ENCODE assay signal across 1 cellular context in the genomic region with DNA sequence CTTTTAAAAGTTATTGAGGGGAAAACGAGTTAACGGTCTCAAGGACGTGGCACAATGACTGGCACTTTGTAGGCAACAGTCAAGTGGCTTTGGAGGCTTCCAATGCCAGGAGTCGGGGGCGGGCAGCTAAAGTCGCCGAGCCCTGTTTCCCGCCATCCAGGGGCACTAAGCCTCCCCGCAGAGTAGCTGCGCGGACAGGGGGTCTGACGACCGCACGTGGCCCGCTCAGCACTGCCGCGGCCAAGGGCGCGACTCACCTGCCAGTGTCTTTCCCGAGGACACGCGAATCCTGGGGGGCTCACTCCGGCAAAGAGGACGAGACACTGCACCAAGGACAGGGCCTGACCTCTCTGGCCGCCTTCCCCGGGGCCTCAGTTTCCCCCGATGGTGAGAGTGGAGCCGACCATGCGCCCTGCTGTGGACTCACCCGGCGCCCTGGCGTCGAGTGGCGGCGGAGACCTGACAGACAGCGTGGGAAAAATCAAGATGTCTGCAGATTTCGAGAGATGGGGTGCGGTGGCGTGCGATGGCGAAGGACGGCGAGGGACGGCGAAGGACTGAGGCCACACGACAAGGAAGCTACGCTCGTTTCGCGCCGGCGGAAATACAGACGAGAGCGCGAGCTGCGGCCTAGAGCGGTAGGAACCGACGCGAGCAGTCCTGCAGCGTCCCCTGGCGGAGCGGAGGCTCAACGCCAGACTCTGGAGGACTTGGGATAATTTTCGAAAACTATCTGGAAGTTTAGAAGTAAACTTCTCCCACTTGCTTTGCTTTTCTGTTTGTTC.
TF ChIP-seq lines count a peak whose summit lies in the region.

A gene (minus strand): TSS at position 559 of the 785 bp plus-strand sequence.

TF ChIP-seq in HepG2, 621 proteins besides CTCF, POLR2A, EP300 and RAD21 (continued from another document and continues in another):
- TF ChIP-seq, protein P1, sequence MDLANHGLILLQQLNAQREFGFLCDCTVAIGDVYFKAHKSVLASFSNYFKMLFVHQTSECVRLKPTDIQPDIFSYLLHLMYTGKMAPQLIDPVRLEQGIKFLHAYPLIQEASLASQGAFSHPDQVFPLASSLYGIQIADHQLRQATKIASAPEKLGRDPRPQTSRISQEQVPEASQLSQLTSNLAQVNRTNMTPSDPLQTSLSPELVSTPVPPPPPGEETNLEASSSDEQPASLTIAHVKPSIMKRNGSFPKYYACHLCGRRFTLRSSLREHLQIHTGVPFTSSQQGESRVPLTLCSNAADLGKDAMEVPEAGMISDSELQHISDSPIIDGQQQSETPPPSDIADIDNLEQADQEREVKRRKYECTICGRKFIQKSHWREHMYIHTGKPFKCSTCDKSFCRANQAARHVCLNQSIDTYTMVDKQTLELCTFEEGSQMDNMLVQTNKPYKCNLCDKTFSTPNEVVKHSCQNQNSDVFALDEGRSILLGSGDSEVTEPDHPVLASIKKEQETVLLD (CRISPR knock-in tag; IDR thresholded peaks at IDR 0.05; ENCODE audit: low read depth), result peak; percentile 100
- TF ChIP-seq, protein P2, sequence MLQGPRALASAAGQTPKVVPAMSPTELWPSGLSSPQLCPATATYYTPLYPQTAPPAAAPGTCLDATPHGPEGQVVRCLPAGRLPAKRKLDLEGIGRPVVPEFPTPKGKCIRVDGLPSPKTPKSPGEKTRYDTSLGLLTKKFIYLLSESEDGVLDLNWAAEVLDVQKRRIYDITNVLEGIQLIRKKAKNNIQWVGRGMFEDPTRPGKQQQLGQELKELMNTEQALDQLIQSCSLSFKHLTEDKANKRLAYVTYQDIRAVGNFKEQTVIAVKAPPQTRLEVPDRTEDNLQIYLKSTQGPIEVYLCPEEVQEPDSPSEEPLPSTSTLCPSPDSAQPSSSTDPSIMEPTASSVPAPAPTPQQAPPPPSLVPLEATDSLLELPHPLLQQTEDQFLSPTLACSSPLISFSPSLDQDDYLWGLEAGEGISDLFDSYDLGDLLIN (CRISPR knock-in tag; IDR thresholded peaks at IDR 0.05; ENCODE audit: borderline replicate concordance), result peak; percentile 99
- peak; percentile 70; the same call in 1 of the 2 replicates for TF ChIP-seq MAFG (CRISPR knock-in tag; IDR thresholded peaks at IDR 0.05)
- TF ChIP-seq HNRNPK (IDR thresholded peaks at IDR 0.05; ENCODE audit: low read depth, low read length, poor library complexity, severe bottlenecking), result no peak
- peak; percentile 98 for TF ChIP-seq NR1H2 (CRISPR knock-in tag; IDR thresholded peaks at IDR 0.05; ENCODE audit: borderline replicate concordance, low read depth)
- TF ChIP-seq KMT2A (CRISPR knock-in tag; IDR thresholded peaks at IDR 0.05), result peak; percentile 100
- peak; percentile 100 for TF ChIP-seq KAT8 (CRISPR knock-in tag; IDR thresholded peaks at IDR 0.05)
- TF ChIP-seq SP5 (CRISPR knock-in tag; IDR thresholded peaks at IDR 0.05; ENCODE audit: borderline replicate concordance, low read depth), result peak; percentile 81
- peak; percentile 91 for TF ChIP-seq ZBTB7A (CRISPR knock-in tag; IDR thresholded peaks at IDR 0.05)
- TF ChIP-seq ZNF766 (CRISPR knock-in tag; IDR thresholded peaks at IDR 0.05; ENCODE audit: borderline replicate concordance), result 0 out of 2 replicates have a peak, but pooled peaks have one; percentile 98
- TF ChIP-seq ZNF747 (CRISPR knock-in tag; IDR thresholded peaks at IDR 0.05; ENCODE audit: borderline replicate concordance), result peak; percentile 100
- TF ChIP-seq, protein P3, sequence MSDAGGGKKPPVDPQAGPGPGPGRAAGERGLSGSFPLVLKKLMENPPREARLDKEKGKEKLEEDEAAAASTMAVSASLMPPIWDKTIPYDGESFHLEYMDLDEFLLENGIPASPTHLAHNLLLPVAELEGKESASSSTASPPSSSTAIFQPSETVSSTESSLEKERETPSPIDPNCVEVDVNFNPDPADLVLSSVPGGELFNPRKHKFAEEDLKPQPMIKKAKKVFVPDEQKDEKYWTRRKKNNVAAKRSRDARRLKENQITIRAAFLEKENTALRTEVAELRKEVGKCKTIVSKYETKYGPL (CRISPR knock-in tag; IDR thresholded peaks at IDR 0.05), result no peak; the same call in none of the 2 replicates
- TF ChIP-seq NFRKB (IDR thresholded peaks at IDR 0.05), result peak; percentile 11; the same call in 1 of the 2 replicates
- no peak for TF ChIP-seq SYNCRIP (IDR thresholded peaks at IDR 0.05; ENCODE audit: insufficient read depth, low read depth, low read length)
- TF ChIP-seq, protein P4, sequence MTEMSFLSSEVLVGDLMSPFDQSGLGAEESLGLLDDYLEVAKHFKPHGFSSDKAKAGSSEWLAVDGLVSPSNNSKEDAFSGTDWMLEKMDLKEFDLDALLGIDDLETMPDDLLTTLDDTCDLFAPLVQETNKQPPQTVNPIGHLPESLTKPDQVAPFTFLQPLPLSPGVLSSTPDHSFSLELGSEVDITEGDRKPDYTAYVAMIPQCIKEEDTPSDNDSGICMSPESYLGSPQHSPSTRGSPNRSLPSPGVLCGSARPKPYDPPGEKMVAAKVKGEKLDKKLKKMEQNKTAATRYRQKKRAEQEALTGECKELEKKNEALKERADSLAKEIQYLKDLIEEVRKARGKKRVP (CRISPR knock-in tag; IDR thresholded peaks at IDR 0.05), result peak in 1 of 2 experiments; percentile 90; a peak in 2 of 4 replicates
- peak; percentile 100 for TF ChIP-seq DMAP1 (CRISPR knock-in tag; IDR thresholded peaks at IDR 0.05)
- TF ChIP-seq IKZF1 (IDR thresholded peaks at IDR 0.05), result no peak
- TF ChIP-seq TEAD2 (CRISPR knock-in tag; IDR thresholded peaks at IDR 0.05), result peak; percentile 93
- TF ChIP-seq, protein P5, sequence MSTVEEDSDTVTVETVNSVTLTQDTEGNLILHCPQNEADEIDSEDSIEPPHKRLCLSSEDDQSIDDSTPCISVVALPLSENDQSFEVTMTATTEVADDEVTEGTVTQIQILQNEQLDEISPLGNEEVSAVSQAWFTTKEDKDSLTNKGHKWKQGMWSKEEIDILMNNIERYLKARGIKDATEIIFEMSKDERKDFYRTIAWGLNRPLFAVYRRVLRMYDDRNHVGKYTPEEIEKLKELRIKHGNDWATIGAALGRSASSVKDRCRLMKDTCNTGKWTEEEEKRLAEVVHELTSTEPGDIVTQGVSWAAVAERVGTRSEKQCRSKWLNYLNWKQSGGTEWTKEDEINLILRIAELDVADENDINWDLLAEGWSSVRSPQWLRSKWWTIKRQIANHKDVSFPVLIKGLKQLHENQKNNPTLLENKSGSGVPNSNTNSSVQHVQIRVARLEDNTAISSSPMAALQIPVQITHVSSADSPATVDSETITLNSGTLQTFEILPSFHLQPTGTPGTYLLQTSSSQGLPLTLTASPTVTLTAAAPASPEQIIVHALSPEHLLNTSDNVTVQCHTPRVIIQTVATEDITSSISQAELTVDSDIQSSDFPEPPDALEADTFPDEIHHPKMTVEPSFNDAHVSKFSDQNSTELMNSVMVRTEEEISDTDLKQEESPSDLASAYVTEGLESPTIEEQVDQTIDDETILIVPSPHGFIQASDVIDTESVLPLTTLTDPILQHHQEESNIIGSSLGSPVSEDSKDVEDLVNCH (CRISPR knock-in tag; IDR thresholded peaks at IDR 0.05), result peak; percentile 96
- TF ChIP-seq CEBPB (IDR thresholded peaks at IDR 0.05; ENCODE audit: borderline replicate concordance, low read depth, low read length), result no peak
- TF ChIP-seq TAF15 (IDR thresholded peaks at IDR 0.05; ENCODE audit: low read depth, low read length, poor library complexity, severe bottlenecking), result no peak
- TF ChIP-seq ZNF607 (CRISPR knock-in tag; IDR thresholded peaks at IDR 0.05; ENCODE audit: borderline replicate concordance), result peak; percentile 99
- peak; percentile 99 for TF ChIP-seq ZBTB38 (CRISPR knock-in tag; IDR thresholded peaks at IDR 0.05)
- no peak; the same call in none of the 2 replicates for TF ChIP-seq RFX3 (CRISPR knock-in tag; IDR thresholded peaks at IDR 0.05)
- no peak; the same call in none of the 2 replicates for TF ChIP-seq ZNF260 (CRISPR knock-in tag; IDR thresholded peaks at IDR 0.05; ENCODE audit: borderline replicate concordance, low read depth)
- TF ChIP-seq TSC22D2 (CRISPR knock-in tag; IDR thresholded peaks at IDR 0.05; ENCODE audit: borderline replicate concordance), result peak; percentile 99
- peak; percentile 100 for TF ChIP-seq BORCS8-MEF2B (CRISPR knock-in tag; IDR thresholded peaks at IDR 0.05)
- peak; percentile 98 for TF ChIP-seq FOXK1 (CRISPR knock-in tag; IDR thresholded peaks at IDR 0.05; ENCODE audit: borderline replicate concordance, low read depth)
- TF ChIP-seq SNAI1 (CRISPR knock-in tag; IDR thresholded peaks at IDR 0.05; ENCODE audit: borderline replicate concordance), result peak; percentile 97
- TF ChIP-seq ZNF350 (CRISPR knock-in tag; IDR thresholded peaks at IDR 0.05; ENCODE audit: borderline replicate concordance, low read depth), result peak; percentile 100
- TF ChIP-seq, protein P6, sequence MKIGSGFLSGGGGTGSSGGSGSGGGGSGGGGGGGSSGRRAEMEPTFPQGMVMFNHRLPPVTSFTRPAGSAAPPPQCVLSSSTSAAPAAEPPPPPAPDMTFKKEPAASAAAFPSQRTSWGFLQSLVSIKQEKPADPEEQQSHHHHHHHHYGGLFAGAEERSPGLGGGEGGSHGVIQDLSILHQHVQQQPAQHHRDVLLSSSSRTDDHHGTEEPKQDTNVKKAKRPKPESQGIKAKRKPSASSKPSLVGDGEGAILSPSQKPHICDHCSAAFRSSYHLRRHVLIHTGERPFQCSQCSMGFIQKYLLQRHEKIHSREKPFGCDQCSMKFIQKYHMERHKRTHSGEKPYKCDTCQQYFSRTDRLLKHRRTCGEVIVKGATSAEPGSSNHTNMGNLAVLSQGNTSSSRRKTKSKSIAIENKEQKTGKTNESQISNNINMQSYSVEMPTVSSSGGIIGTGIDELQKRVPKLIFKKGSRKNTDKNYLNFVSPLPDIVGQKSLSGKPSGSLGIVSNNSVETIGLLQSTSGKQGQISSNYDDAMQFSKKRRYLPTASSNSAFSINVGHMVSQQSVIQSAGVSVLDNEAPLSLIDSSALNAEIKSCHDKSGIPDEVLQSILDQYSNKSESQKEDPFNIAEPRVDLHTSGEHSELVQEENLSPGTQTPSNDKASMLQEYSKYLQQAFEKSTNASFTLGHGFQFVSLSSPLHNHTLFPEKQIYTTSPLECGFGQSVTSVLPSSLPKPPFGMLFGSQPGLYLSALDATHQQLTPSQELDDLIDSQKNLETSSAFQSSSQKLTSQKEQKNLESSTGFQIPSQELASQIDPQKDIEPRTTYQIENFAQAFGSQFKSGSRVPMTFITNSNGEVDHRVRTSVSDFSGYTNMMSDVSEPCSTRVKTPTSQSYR (CRISPR knock-in tag; IDR thresholded peaks at IDR 0.05; ENCODE audit: borderline replicate concordance), result peak; percentile 85
- no peak; the same call in 1 of the 2 replicates for TF ChIP-seq U2AF2 (IDR thresholded peaks at IDR 0.05; ENCODE audit: low read depth, low read length)
- TF ChIP-seq PRMT3 (CRISPR knock-in tag; IDR thresholded peaks at IDR 0.05; ENCODE audit: borderline replicate concordance, low read depth), result peak; percentile 88; the same call in 1 of the 2 replicates
- 0 out of 2 replicates have a peak, but pooled peaks have one; percentile 14 for TF ChIP-seq ZNF530 (CRISPR knock-in tag; IDR thresholded peaks at IDR 0.05; ENCODE audit: low read depth)
- TF ChIP-seq, protein P7, sequence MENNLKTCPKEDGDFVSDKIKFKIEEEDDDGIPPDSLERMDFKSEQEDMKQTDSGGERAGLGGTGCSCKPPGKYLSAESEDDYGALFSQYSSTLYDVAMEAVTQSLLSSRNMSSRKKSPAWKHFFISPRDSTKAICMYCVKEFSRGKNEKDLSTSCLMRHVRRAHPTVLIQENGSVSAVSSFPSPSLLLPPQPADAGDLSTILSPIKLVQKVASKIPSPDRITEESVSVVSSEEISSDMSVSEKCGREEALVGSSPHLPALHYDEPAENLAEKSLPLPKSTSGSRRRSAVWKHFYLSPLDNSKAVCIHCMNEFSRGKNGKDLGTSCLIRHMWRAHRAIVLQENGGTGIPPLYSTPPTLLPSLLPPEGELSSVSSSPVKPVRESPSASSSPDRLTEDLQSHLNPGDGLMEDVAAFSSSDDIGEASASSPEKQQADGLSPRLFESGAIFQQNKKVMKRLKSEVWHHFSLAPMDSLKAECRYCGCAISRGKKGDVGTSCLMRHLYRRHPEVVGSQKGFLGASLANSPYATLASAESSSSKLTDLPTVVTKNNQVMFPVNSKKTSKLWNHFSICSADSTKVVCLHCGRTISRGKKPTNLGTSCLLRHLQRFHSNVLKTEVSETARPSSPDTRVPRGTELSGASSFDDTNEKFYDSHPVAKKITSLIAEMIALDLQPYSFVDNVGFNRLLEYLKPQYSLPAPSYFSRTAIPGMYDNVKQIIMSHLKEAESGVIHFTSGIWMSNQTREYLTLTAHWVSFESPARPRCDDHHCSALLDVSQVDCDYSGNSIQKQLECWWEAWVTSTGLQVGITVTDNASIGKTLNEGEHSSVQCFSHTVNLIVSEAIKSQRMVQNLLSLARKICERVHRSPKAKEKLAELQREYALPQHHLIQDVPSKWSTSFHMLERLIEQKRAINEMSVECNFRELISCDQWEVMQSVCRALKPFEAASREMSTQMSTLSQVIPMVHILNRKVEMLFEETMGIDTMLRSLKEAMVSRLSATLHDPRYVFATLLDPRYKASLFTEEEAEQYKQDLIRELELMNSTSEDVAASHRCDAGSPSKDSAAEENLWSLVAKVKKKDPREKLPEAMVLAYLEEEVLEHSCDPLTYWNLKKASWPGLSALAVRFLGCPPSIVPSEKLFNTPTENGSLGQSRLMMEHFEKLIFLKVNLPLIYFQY (CRISPR knock-in tag; IDR thresholded peaks at IDR 0.05; ENCODE audit: borderline replicate concordance), result peak; percentile 95
- TF ChIP-seq, protein P8, sequence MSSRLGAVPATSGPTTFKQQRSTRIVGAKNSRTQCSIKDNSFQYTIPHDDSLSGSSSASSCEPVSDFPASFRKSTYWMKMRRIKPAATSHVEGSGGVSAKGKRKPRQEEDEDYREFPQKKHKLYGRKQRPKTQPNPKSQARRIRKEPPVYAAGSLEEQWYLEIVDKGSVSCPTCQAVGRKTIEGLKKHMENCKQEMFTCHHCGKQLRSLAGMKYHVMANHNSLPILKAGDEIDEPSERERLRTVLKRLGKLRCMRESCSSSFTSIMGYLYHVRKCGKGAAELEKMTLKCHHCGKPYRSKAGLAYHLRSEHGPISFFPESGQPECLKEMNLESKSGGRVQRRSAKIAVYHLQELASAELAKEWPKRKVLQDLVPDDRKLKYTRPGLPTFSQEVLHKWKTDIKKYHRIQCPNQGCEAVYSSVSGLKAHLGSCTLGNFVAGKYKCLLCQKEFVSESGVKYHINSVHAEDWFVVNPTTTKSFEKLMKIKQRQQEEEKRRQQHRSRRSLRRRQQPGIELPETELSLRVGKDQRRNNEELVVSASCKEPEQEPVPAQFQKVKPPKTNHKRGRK (CRISPR knock-in tag; IDR thresholded peaks at IDR 0.05), result peak; percentile 87; the same call in 1 of the 2 replicates
- TF ChIP-seq ZNF430 (CRISPR knock-in tag; IDR thresholded peaks at IDR 0.05), result peak; percentile 97; the same call in 1 of the 2 replicates
- TF ChIP-seq NFIB (CRISPR knock-in tag; IDR thresholded peaks at IDR 0.05; ENCODE audit: borderline replicate concordance), result peak; percentile 38; the same call in 1 of the 2 replicates
